Comparison of ENCODE assay signal across 12 cellular contexts in genomic region chr15:74837482-74837881, GRCh38.
"Had no signal": no experiment of that assay in that cellular context is flagged by ENCODE, and none has a peak within 500 bp of the region (broad histone marks: within the 10 kb centered on the region; RNA-seq: fewer than 3 reads in every experiment).

No MANE protein-coding gene starts in this region.

- H3K36me3 ChIP-seq: breast epithelium had no signal

- ATAC-seq: activated CD8-positive, alpha-beta memory T cell treated with anti-CD3 and anti-CD28 coated beads, Interleukin-2, amount 10 ng/mL, durations not matched to agents 7 days and 5 days; activated T-cell treated with anti-CD3 and anti-CD28 coated beads, Interleukin-2, amount 50 U/mL, for 4 hours; left lobe of liver; natural killer cell had no signal

- DNase-seq: activated CD8-positive, alpha-beta memory T cell treated with anti-CD3 and anti-CD28 coated beads, Interleukin-2, amount 10 ng/mL, durations not matched to agents 7 days and 5 days; activated gamma-delta T cell; activated T-cell treated with anti-CD3 and anti-CD28 coated beads, Interleukin-2, amount 50 U/mL, for 4 hours; foreskin melanocyte; heart left ventricle; mammary epithelial cell; natural killer cell; stimulated activated CD4-positive, alpha-beta T cell treated with anti-CD3 and anti-CD28 coated beads, Interleukin-4, amount 100 ng/mL, for 1 hour; stimulated activated CD8-positive, alpha-beta memory T cell treated with anti-CD3 and anti-CD28 coated beads, Interleukin-4, amount 100 ng/mL, for 48 hours; T1000 had no signal

- H3K9me3 ChIP-seq: breast epithelium, heart left ventricle had no signal

- H3K4me3 ChIP-seq: breast epithelium, heart left ventricle had no signal

- H3K27ac ChIP-seq: breast epithelium, heart left ventricle had no signal
